In the genomic region with DNA sequence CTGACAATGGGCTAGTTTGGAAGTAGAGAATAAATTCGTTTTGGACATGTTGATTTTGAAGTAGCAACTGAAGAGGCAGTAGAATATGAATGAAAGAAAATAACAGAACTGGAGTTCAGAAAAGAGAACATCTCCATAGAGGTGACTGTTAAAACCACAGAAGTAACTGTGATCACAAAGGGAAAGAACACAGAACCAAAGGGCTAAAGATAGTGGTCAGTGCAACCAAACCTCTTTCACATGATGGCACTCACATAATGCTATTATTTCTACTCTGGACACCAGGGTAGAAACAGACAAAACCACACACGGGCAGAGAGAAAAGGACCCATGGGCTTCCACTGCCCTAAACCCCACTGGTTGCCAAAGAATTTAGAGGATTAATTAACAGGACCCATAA, we compare ENCODE assay signal across 1 cellular context.
TF ChIP-seq lines count a peak whose summit lies in the region.

No MANE protein-coding gene starts in this region.

TF ChIP-seq in GM12878, 131 proteins besides CTCF, POLR2A, EP300 and RAD21:
- TF ChIP-seq ZBTB11 (CRISPR knock-in tag; IDR thresholded peaks at IDR 0.05) (no peak), RELB (IDR thresholded peaks at IDR 0.05; ENCODE audit: low read depth) (0 out of 2 replicates have a peak, but pooled peaks have one; percentile 28), PBX3 (IDR thresholded peaks at IDR 0.05; ENCODE audit: insufficient replicate concordance, low read depth, low read length) (no peak), E2F8 (IDR thresholded peaks at IDR 0.05; ENCODE audit: low read depth, partially characterized antibody) (no peak), TCF7 (IDR thresholded peaks at IDR 0.05; ENCODE audit: borderline replicate concordance) (no peak), EZH2 (IDR thresholded peaks at IDR 0.05; ENCODE audit: borderline replicate concordance, control insufficient read depth, low read depth, low read length) (no peak), TAF1 (IDR thresholded peaks at IDR 0.05; ENCODE audit: borderline replicate concordance, low read depth, low read length) (no peak), NFIC (IDR thresholded peaks at IDR 0.05; ENCODE audit: low read depth, low read length) (no peak), CEBPB (IDR thresholded peaks at IDR 0.05; ENCODE audit: borderline replicate concordance in 1 of 2, low read depth in 2 of 2, low read length in 2 of 2) (no peak), YY1 (IDR thresholded peaks at IDR 0.05; ENCODE audit: low read depth, low read length) (no peak), FOXM1 (IDR thresholded peaks at IDR 0.05; ENCODE audit: low read depth, low read length) (no peak), MEF2A (IDR thresholded peaks at IDR 0.05; ENCODE audit: insufficient read depth, low read depth, low read length) (0 out of 2 replicates have a peak, but pooled peaks have one; percentile 13), MLLT1 (IDR thresholded peaks at IDR 0.05) (0 out of 2 replicates have a peak, but pooled peaks have one; percentile 25), CREB1 (IDR thresholded peaks at IDR 0.05; ENCODE audit: low read depth) (0 out of 2 replicates have a peak, but pooled peaks have one; percentile 18), RAD51 (IDR thresholded peaks at IDR 0.05) (no peak), CBFB (IDR thresholded peaks at IDR 0.05; ENCODE audit: low read depth) (no peak), MTA2 (IDR thresholded peaks at IDR 0.05; ENCODE audit: low read depth) (no peak), ZNF384 (IDR thresholded peaks at IDR 0.05; ENCODE audit: borderline replicate concordance, low read depth, low read length) (no peak), RUNX3 (IDR thresholded peaks at IDR 0.05; ENCODE audit: low read length) (peak; percentile 87), BRCA1 (IDR thresholded peaks at IDR 0.05; ENCODE audit: low read depth, low read length) (no peak), NBN (IDR thresholded peaks at IDR 0.05) (no peak), NRF1 (conservative IDR thresholded peaks at IDR 0.05; ENCODE audit: low read depth, low read length) (no peak), MEF2B (IDR thresholded peaks at IDR 0.05; ENCODE audit: partially characterized antibody, poor library complexity, severe bottlenecking) (peak; percentile 22), FOXK2 (IDR thresholded peaks at IDR 0.05) (no peak), ZBED1 (IDR thresholded peaks at IDR 0.05; ENCODE audit: borderline replicate concordance) (no peak), YBX1 (IDR thresholded peaks at IDR 0.05) (no peak), HDAC2 (IDR thresholded peaks at IDR 0.05) (no peak), SUZ12 (IDR thresholded peaks at IDR 0.05; ENCODE audit: unreplicated experiment) (no peak), ZBTB4 (CRISPR knock-in tag; IDR thresholded peaks at IDR 0.05) (no peak), BACH1 (IDR thresholded peaks at IDR 0.05; ENCODE audit: borderline replicate concordance) (no peak), BCL11A (IDR thresholded peaks at IDR 0.05; ENCODE audit: low read depth, low read length) (no peak), STAT1 (conservative IDR thresholded peaks at IDR 0.05) (no peak)
- TF ChIP-seq, protein P1, sequence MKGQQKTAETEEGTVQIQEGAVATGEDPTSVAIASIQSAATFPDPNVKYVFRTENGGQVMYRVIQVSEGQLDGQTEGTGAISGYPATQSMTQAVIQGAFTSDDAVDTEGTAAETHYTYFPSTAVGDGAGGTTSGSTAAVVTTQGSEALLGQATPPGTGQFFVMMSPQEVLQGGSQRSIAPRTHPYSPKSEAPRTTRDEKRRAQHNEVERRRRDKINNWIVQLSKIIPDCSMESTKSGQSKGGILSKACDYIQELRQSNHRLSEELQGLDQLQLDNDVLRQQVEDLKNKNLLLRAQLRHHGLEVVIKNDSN (IDR thresholded peaks at IDR 0.05; ENCODE audit: borderline replicate concordance, extremely low read length, insufficient read depth, low read depth, low read length): no peak
